ENCODE assay signal across 11 cellular contexts in genomic region chr4:140135529-140136021, GRCh38. TPM values are rescaled to one million over a fixed set of nuclear protein-coding genes. Genes with fewer than 3 reads are reported as not detected.
DNase-seq lines count a peak whose midpoint lies in the region; ATAC-seq and TF ChIP-seq lines count a peak whose summit lies in the region.
"Had no signal": no experiment of that assay in that cellular context is flagged by ENCODE, and none has a peak within 500 bp of the region (broad histone marks: within the 10 kb centered on the region; RNA-seq: fewer than 3 reads in every experiment).

No MANE protein-coding gene starts in this region.

- no peak overlapping the region for H3K4me3 Mint-ChIP-seq in activated T-helper 17 cell treated with anti-CD3 and anti-CD28 coated beads, Interleukin-2, amount 50 U/mL, for 72 hours

- H3K27ac ChIP-seq in upper lobe of right lung: no peak overlapping the region
- H3K27ac ChIP-seq: 22Rv1 had no signal

- no peaks in the 10 kb centered on the region for H3K9me3 Mint-ChIP-seq in activated T-helper 17 cell treated with anti-CD3 and anti-CD28 coated beads, Interleukin-2, amount 50 U/mL, for 72 hours

- peaks cover 11% of the 10 kb centered on the region for H3K4me1 Mint-ChIP-seq in activated T-helper 17 cell treated with anti-CD3 and anti-CD28 coated beads, Interleukin-2, amount 50 U/mL, for 72 hours

- H3K9me3 ChIP-seq in upper lobe of right lung: no peaks in the 10 kb centered on the region
- H3K9me3 ChIP-seq: neutrophil had no signal

- peaks cover 8% of the 10 kb centered on the region for H3K27me3 Mint-ChIP-seq in activated T-helper 17 cell treated with anti-CD3 and anti-CD28 coated beads, Interleukin-2, amount 50 U/mL, for 72 hours

- H3K4me1 ChIP-seq in upper lobe of right lung: peaks cover 21% of the 10 kb centered on the region

- peak; percentile 71 for ATAC-seq in left ventricle myocardium superior
- no peak for ATAC-seq in upper lobe of right lung
- no peak for ATAC-seq in GM18511 (IDR thresholded peaks at IDR 0.05; ENCODE audit: unreplicated experiment)
- ATAC-seq in activated T-helper 17 cell treated with anti-CD3 and anti-CD28 coated beads, Interleukin-2, amount 50 U/mL, for 72 hours (replicated peaks): no peak

- no peak overlapping the region for H3K4me3 ChIP-seq in upper lobe of right lung

- H3K27me3 ChIP-seq in upper lobe of right lung: no peaks in the 10 kb centered on the region
- H3K27me3 ChIP-seq: neutrophil had no signal

- H3K27ac Mint-ChIP-seq in activated T-helper 17 cell treated with anti-CD3 and anti-CD28 coated beads, Interleukin-2, amount 50 U/mL, for 72 hours: no peak overlapping the region

- intact Hi-C loops in left ventricle myocardium superior (cut with micrococcal nuclease) (no loop called here), upper lobe of right lung (cut with DNase I) (no loop called here)

- TF ChIP-seq CTCF in upper lobe of right lung (IDR thresholded peaks at IDR 0.05): no peak

- no peaks in the 10 kb centered on the region for H3K36me3 Mint-ChIP-seq in activated T-helper 17 cell treated with anti-CD3 and anti-CD28 coated beads, Interleukin-2, amount 50 U/mL, for 72 hours (ENCODE audit: low read depth)

- DNase-seq in DMS53 (lab: John Stamatoyannopoulos, UW) (peak; percentile 11), DMS53 treated with DMSO at 0.1 percent for 48 hours (lab: John Stamatoyannopoulos, UW; ENCODE audit: unreplicated experiment) (no peak), SHP77 (lab: John Stamatoyannopoulos, UW) (peak; percentile 30 to 64), left ventricle myocardium superior (peak; percentile 79), upper lobe of right lung (peak; percentile 69), GDM1 (lab: John Stamatoyannopoulos, UW) (no peak)
- DNase-seq: activated T-cell treated with anti-CD3 and anti-CD28 coated beads for 4 hours had no signal

- H3K36me3 ChIP-seq in upper lobe of right lung: no peaks in the 10 kb centered on the region
- H3K36me3 ChIP-seq: neutrophil had no signal

RNA-seq across cellular contexts. Expression of gene MAML3, which starts 18.4 kb away (rescaled TPM):
- 2.1 TPM for total RNA-seq in left ventricle myocardium superior
- 13.1 TPM for total RNA-seq in upper lobe of right lung
- total RNA-seq in activated T-helper 17 cell treated with anti-CD3 and anti-CD28 coated beads, Interleukin-2, amount 50 U/mL, for 72 hours: 1 to 10 TPM in 1 of 2 donors, under 1 TPM in 1; 0.98 to 1.3 TPM

Comparison
In these comparisons a context has a peak if more than half of its experiments do, and no peak if none do; other contexts are left out.
1. DNase-seq: peak in DMS53 (single experiment), SHP77 (2 of 2), left ventricle myocardium superior (single experiment) and upper lobe of right lung (single experiment); none in DMS53 treated with DMSO at 0.1 percent for 48 hours (single experiment) and GDM1 (single experiment).